In genomic region chr14:61335876-61336275, GRCh38 we compare ENCODE assay signal across 18 cellular contexts. TPM values are rescaled to one million over a fixed set of nuclear protein-coding genes. Genes with fewer than 3 reads are reported as not detected.
DNase-seq lines count a peak whose midpoint lies in the region; ATAC-seq and TF ChIP-seq lines count a peak whose summit lies in the region.
"Had no signal": no experiment of that assay in that cellular context is flagged by ENCODE, and none has a peak within 500 bp of the region (broad histone marks: within the 10 kb centered on the region; RNA-seq: fewer than 3 reads in every experiment).

No MANE protein-coding gene starts in this region.

- no peaks in the 10 kb centered on the region for H3K27me3 Mint-ChIP-seq in activated CD4-positive, alpha-beta T cell treated with anti-CD3 and anti-CD28 coated beads for 36 hours
- no peaks in the 10 kb centered on the region for H3K27me3 Mint-ChIP-seq in central memory CD8-positive, alpha-beta T cell
- no peaks in the 10 kb centered on the region for H3K27me3 Mint-ChIP-seq in stimulated activated naive CD8-positive, alpha-beta T cell treated with anti-CD3 and anti-CD28 coated beads, Interleukin-15, Interleukin-2, amounts not matched to agents 100 ng/mL and 50 ng/mL, for 24 hours
- H3K27me3 Mint-ChIP-seq in osteocyte (ENCODE audit: unreplicated experiment), result peaks cover 3% of the 10 kb centered on the region

- H3K4me3 ChIP-seq in Peyer's patch, result no peak overlapping the region
- H3K4me3 ChIP-seq in gastroesophageal sphincter, result no peak overlapping the region
- H3K4me3 ChIP-seq: GM23338, right atrium auricular region, thyroid gland had no signal

- no peaks in the 10 kb centered on the region for H3K9me3 Mint-ChIP-seq in activated CD4-positive, alpha-beta T cell treated with anti-CD3 and anti-CD28 coated beads for 36 hours (ENCODE audit: low read depth)
- no peaks in the 10 kb centered on the region for H3K9me3 Mint-ChIP-seq in central memory CD8-positive, alpha-beta T cell
- H3K9me3 Mint-ChIP-seq in stimulated activated naive CD8-positive, alpha-beta T cell treated with anti-CD3 and anti-CD28 coated beads, Interleukin-15, Interleukin-2, amounts not matched to agents 100 ng/mL and 50 ng/mL, for 24 hours, result no peaks in the 10 kb centered on the region
- H3K9me3 Mint-ChIP-seq in osteocyte (ENCODE audit: unreplicated experiment), result no peaks in the 10 kb centered on the region
- H3K9me3 Mint-ChIP-seq: GM23338, memory B cell, neural crest cell had no signal

- peak overlapping the region; percentile 43 to 70 (median 68) for H3K27ac ChIP-seq in Peyer's patch
- no peak overlapping the region for H3K27ac ChIP-seq in gastroesophageal sphincter
- H3K27ac ChIP-seq: epithelial cell of prostate, right atrium auricular region had no signal

- peaks cover 85% of the 10 kb centered on the region for H3K4me1 Mint-ChIP-seq in activated CD4-positive, alpha-beta T cell treated with anti-CD3 and anti-CD28 coated beads for 36 hours
- peaks cover 75% of the 10 kb centered on the region for H3K4me1 Mint-ChIP-seq in central memory CD8-positive, alpha-beta T cell
- H3K4me1 Mint-ChIP-seq in stimulated activated naive CD8-positive, alpha-beta T cell treated with anti-CD3 and anti-CD28 coated beads, Interleukin-15, Interleukin-2, amounts not matched to agents 100 ng/mL and 50 ng/mL, for 24 hours (ENCODE audit: low read depth), result peaks cover 93% of the 10 kb centered on the region
- no peaks in the 10 kb centered on the region for H3K4me1 Mint-ChIP-seq in osteocyte (ENCODE audit: unreplicated experiment)
- H3K4me1 Mint-ChIP-seq: memory B cell, neural crest cell had no signal

- H3K36me3 Mint-ChIP-seq in activated CD4-positive, alpha-beta T cell treated with anti-CD3 and anti-CD28 coated beads for 36 hours (ENCODE audit: low read depth), result peaks cover 10% of the 10 kb centered on the region
- H3K36me3 Mint-ChIP-seq in central memory CD8-positive, alpha-beta T cell (ENCODE audit: insufficient read depth), result peaks cover 48% of the 10 kb centered on the region
- H3K36me3 Mint-ChIP-seq in stimulated activated naive CD8-positive, alpha-beta T cell treated with anti-CD3 and anti-CD28 coated beads, Interleukin-15, Interleukin-2, amounts not matched to agents 100 ng/mL and 50 ng/mL, for 24 hours (ENCODE audit: low read depth), result peaks cover 40% of the 10 kb centered on the region
- no peaks in the 10 kb centered on the region for H3K36me3 Mint-ChIP-seq in osteocyte (ENCODE audit: unreplicated experiment)
- H3K36me3 Mint-ChIP-seq: memory B cell had no signal

- no peak for DNase-seq in activated CD4-positive, alpha-beta T cell treated with anti-CD3 and anti-CD28 coated beads for 36 hours
- no peak for DNase-seq in activated CD4-positive, alpha-beta T cell treated with anti-CD3 and anti-CD28 coated beads, Interleukin-2, amount 50 U/mL, for 1 hour
- no peak for DNase-seq in Peyer's patch
- DNase-seq in central memory CD8-positive, alpha-beta T cell (ENCODE audit: low spot score in 2 of 2), result peak in 1 of 2 donors; percentile 32
- no peak for DNase-seq in osteocyte (ENCODE audit: extremely low spot score, unreplicated experiment)
- DNase-seq in cerebellar cortex (ENCODE audit: low spot score), result no peak
- DNase-seq: NCI-H2029 treated with DMSO at 0.1 percent for 48 hours, NCI-H526, thyroid gland had no signal

- no peaks in the 10 kb centered on the region for H3K36me3 ChIP-seq in Peyer's patch
- no peaks in the 10 kb centered on the region for H3K36me3 ChIP-seq in gastroesophageal sphincter
- H3K36me3 ChIP-seq: right atrium auricular region, thyroid gland had no signal

- TF ChIP-seq POLR2A in Peyer's patch (IDR thresholded peaks at IDR 0.05) (no peak), gastroesophageal sphincter (IDR thresholded peaks at IDR 0.05) (no peak)

- intact Hi-C loops in activated CD4-positive, alpha-beta T cell treated with anti-CD3 and anti-CD28 coated beads for 36 hours (cut with DNase I, micrococcal nuclease), result loop anchor here (1.0 to 2.0 kb wide), 2 partner anchors 10 to 325 kb away; no protein-coding TSS in a partner anchor

- POLR2A ChIA-PET in activated CD4-positive, alpha-beta T cell treated with anti-CD3 and anti-CD28 coated beads for 36 hours (lab: Charles Lee), result interaction anchor here (1.0 kb wide), 1 partner anchor 116 kb away, joined by 3 read pairs; no protein-coding TSS in a partner anchor

- WGBS in gastroesophageal sphincter (ENCODE audit: low coverage in 1 of 2), 2 donors, result 50% methylated on average over 1 of the region's 1 CpG

- H3K4me3 Mint-ChIP-seq in activated CD4-positive, alpha-beta T cell treated with anti-CD3 and anti-CD28 coated beads for 36 hours, result peak overlapping the region; percentile 48
- peak overlapping the region; percentile 75 for H3K4me3 Mint-ChIP-seq in central memory CD8-positive, alpha-beta T cell
- H3K4me3 Mint-ChIP-seq in stimulated activated naive CD8-positive, alpha-beta T cell treated with anti-CD3 and anti-CD28 coated beads, Interleukin-15, Interleukin-2, amounts not matched to agents 100 ng/mL and 50 ng/mL, for 24 hours, result peak overlapping the region; percentile 77
- H3K4me3 Mint-ChIP-seq in osteocyte (ENCODE audit: unreplicated experiment), result no peak overlapping the region
- H3K4me3 Mint-ChIP-seq: GM23338, memory B cell, neural crest cell had no signal

- CTCF ChIA-PET in activated CD4-positive, alpha-beta T cell treated with anti-CD3 and anti-CD28 coated beads for 36 hours (lab: Charles Lee), result interaction anchor here (1.3 kb wide), 1 partner anchor 12 kb away, joined by 5 read pairs; no protein-coding TSS in a partner anchor

- peak; percentile 67 for ATAC-seq in activated CD4-positive, alpha-beta T cell treated with anti-CD3 and anti-CD28 coated beads for 36 hours
- ATAC-seq in central memory CD8-positive, alpha-beta T cell (replicated peaks; ENCODE audit: extremely low read depth, poor library complexity, severe bottlenecking), result peak; percentile 70
- no peak for ATAC-seq in gastroesophageal sphincter
- ATAC-seq: GM23338 had no signal

- no peak for TF ChIP-seq EP300 in gastroesophageal sphincter (IDR thresholded peaks at IDR 0.05)

- H3K4me1 ChIP-seq in Peyer's patch (peaks cover 0 to 5% (median 0%) of the 10 kb centered on the region in 4 donors), gastroesophageal sphincter (no peaks in the 10 kb centered on the region)
- H3K4me1 ChIP-seq: right atrium auricular region had no signal

- H3K27me3 ChIP-seq in Peyer's patch (no peaks in the 10 kb centered on the region), gastroesophageal sphincter (no peaks in the 10 kb centered on the region)
- H3K27me3 ChIP-seq: right atrium auricular region, thyroid gland had no signal

- no peaks in the 10 kb centered on the region for H3K9me3 ChIP-seq in Peyer's patch
- no peaks in the 10 kb centered on the region for H3K9me3 ChIP-seq in gastroesophageal sphincter
- H3K9me3 ChIP-seq: right atrium auricular region, thyroid gland had no signal

- TF ChIP-seq CTCF in Peyer's patch (IDR thresholded peaks at IDR 0.05) (no peak), osteocyte (IDR thresholded peaks at IDR 0.05) (no peak), gastroesophageal sphincter (IDR thresholded peaks at IDR 0.05) (no peak)

- peak overlapping the region; percentile 90 for H3K27ac Mint-ChIP-seq in activated CD4-positive, alpha-beta T cell treated with anti-CD3 and anti-CD28 coated beads for 36 hours
- peak overlapping the region; percentile 91 for H3K27ac Mint-ChIP-seq in central memory CD8-positive, alpha-beta T cell (ENCODE audit: low read depth)
- H3K27ac Mint-ChIP-seq in stimulated activated naive CD8-positive, alpha-beta T cell treated with anti-CD3 and anti-CD28 coated beads, Interleukin-15, Interleukin-2, amounts not matched to agents 100 ng/mL and 50 ng/mL, for 24 hours, result peak overlapping the region; percentile 98
- no peak overlapping the region for H3K27ac Mint-ChIP-seq in osteocyte (ENCODE audit: unreplicated experiment)
- H3K27ac Mint-ChIP-seq: GM23338, memory B cell had no signal

RNA-seq across cellular contexts. Expression of gene PRKCH, which starts 14.5 kb away (rescaled TPM):
- total RNA-seq in activated CD4-positive, alpha-beta T cell treated with anti-CD3 and anti-CD28 coated beads for 36 hours, result 100 to 1,000 TPM; 109 to 145 TPM
- total RNA-seq in Peyer's patch (10 to 100 TPM; 32.5 to 64.2 (median 53.0) TPM), osteocyte (10.6 and 11.1 TPM in 2 replicates), gastroesophageal sphincter (10 to 100 TPM; 17.9 to 28.7 (median 25.0) TPM)

RNA-seq across cellular contexts. Expression of gene TMEM30B, which starts 54.7 kb away (rescaled TPM):
- total RNA-seq in activated CD4-positive, alpha-beta T cell treated with anti-CD3 and anti-CD28 coated beads for 36 hours, result 1 to 10 TPM; 1.3 to 2.1 TPM
- total RNA-seq in Peyer's patch (100 to 1,000 TPM in 1 of 4 donors, 10 to 100 TPM in 2, 1 to 10 TPM in 1; 6.6 to 128 (median 81.9) TPM), osteocyte (1.2 and 1.3 TPM in 2 replicates), gastroesophageal sphincter (1 to 10 TPM; 1.6 to 4.8 (median 2.6) TPM)
- total RNA-seq: M059J, SK-MEL-5 had no signal

Comparison
In these comparisons a context has a peak if more than half of its experiments do, and no peak if none do; other contexts are left out.
1. H3K27ac ChIP-seq: peak in Peyer's patch (4 of 4); none in gastroesophageal sphincter (0 of 4).